ENCODE assay signal across 8 cellular contexts in genomic region chr1:55702064-55702463, GRCh38.
DNase-seq lines count a peak whose midpoint lies in the region; ATAC-seq, FAIRE-seq and TF ChIP-seq lines count a peak whose summit lies in the region.

No MANE protein-coding gene starts in this region.

- no peaks in the 10 kb centered on the region for H3K27me3 ChIP-seq in thyroid gland

- DNase-seq in SIG-M5 treated with dmso at 0.1 percent for 504 hours (lab: John Stamatoyannopoulos, UW; ENCODE audit: unreplicated experiment) (peak; percentile 19), SIG-M5 (lab: John Stamatoyannopoulos, UW) (no peak), OCI-M1 (lab: John Stamatoyannopoulos, UW) (peak; percentile 43), fibroblast of villous mesenchyme (ENCODE audit: low read depth) (no peak), thyroid gland (no peak), ureter (ENCODE audit: low spot score) (no peak), frontal cortex (ENCODE audit: low spot score in 2 of 2) (no peak)

- H3K4me1 ChIP-seq in thyroid gland = peaks cover 13 to 16% of the 10 kb centered on the region in 2 donors

- TF ChIP-seq CTCF in fibroblast of villous mesenchyme (IDR thresholded peaks at IDR 0.05; ENCODE audit: insufficient read depth, low read depth, low read length) = peak; percentile 98
- peak in 5 of 6 experiments; percentile 24 to 59 (median 57) for TF ChIP-seq CTCF in thyroid gland (IDR thresholded peaks at IDR 0.05)

- no peak overlapping the region for H3K27ac ChIP-seq in thyroid gland

- no peak for TF ChIP-seq POLR2A in thyroid gland (IDR thresholded peaks at IDR 0.05)

- peak; percentile 72 for ATAC-seq in HG03060 (IDR thresholded peaks at IDR 0.05; ENCODE audit: low read depth, unreplicated experiment)

- WGBS in thyroid gland, 2 donors = 79 to 90% methylated on average over 1 of the region's 1 CpG

- no peaks in the 10 kb centered on the region for H3K9me3 ChIP-seq in thyroid gland

- no peak for FAIRE-seq in frontal cortex (lab: Jason Lieb, UNC)

- H3K36me3 ChIP-seq in thyroid gland = no peaks in the 10 kb centered on the region

- intact Hi-C loops in thyroid gland (cut with DNase I) = no loop called here

- H3K4me3 ChIP-seq in fibroblast of villous mesenchyme (ENCODE audit: low read depth, low read length) = no peak overlapping the region
- no peak overlapping the region for H3K4me3 ChIP-seq in thyroid gland (replicated peaks in 1 of 3)

Comparison
In these comparisons a context has a peak if more than half of its experiments do, and no peak if none do; other contexts are left out.
1. DNase-seq: peak in SIG-M5 treated with dmso at 0.1 percent for 504 hours (single experiment) and OCI-M1 (single experiment); none in SIG-M5 (single experiment), fibroblast of villous mesenchyme (single experiment), thyroid gland (0 of 2), ureter (single experiment) and frontal cortex (0 of 2).